In genomic region chr22:39994046-39994565, GRCh38 we compare ENCODE assay signal across 11 cellular contexts. TPM values are rescaled to one million over a fixed set of nuclear protein-coding genes. Genes with fewer than 3 reads are reported as not detected.
DNase-seq lines count a peak whose midpoint lies in the region; ATAC-seq and TF ChIP-seq lines count a peak whose summit lies in the region.
"Had no signal": no experiment of that assay in that cellular context is flagged by ENCODE, and none has a peak within 500 bp of the region (broad histone marks: within the 10 kb centered on the region; RNA-seq: fewer than 3 reads in every experiment).

No MANE protein-coding gene starts in this region.

- peaks cover 9% of the 10 kb centered on the region for H3F3A ChIP-seq in smooth muscle cell (ENCODE audit: low read depth)

- TF ChIP-seq CTCF in coronary artery (IDR thresholded peaks at IDR 0.05) (no peak), smooth muscle cell (IDR thresholded peaks at IDR 0.05; ENCODE audit: borderline replicate concordance, insufficient read depth, poor library complexity, severe bottlenecking) (no peak)

- H3K27ac ChIP-seq in coronary artery (peak overlapping the region in 1 of 2 donors; percentile 22), smooth muscle cell (ENCODE audit: low read depth) (no peak overlapping the region)

- no peak overlapping the region for H2AFZ ChIP-seq in smooth muscle cell (ENCODE audit: low read depth)

- H3K4me2 ChIP-seq in smooth muscle cell, result peak overlapping the region; percentile 63

- H3K9ac ChIP-seq in smooth muscle cell (ENCODE audit: low read depth), result no peak overlapping the region

- DNase-seq in CMK (ENCODE audit: low read depth) (peak; percentile 39), coronary artery (ENCODE audit: low spot score) (no peak), smooth muscle cell (lab: John Stamatoyannopoulos, UW; ENCODE audit: unreplicated experiment) (no peak), NCI-H446 (lab: John Stamatoyannopoulos, UW) (no peak), ecto neural progenitor cell (ENCODE audit: low spot score) (no peak), LoVo (ENCODE audit: low spot score) (no peak)
- peak; percentile 31 for DNase-seq in activated CD4-positive, alpha-beta T cell treated with anti-CD3 and anti-CD28 coated beads for 1 hour
- DNase-seq: NCI-H446 treated with DMSO at 0.1 percent for 48 hours had no signal

- H3K36me3 ChIP-seq in smooth muscle cell (ENCODE audit: low read depth), result no peaks in the 10 kb centered on the region

- H4K20me1 ChIP-seq in smooth muscle cell (ENCODE audit: low read depth), result no peaks in the 10 kb centered on the region

- peak overlapping the region; percentile 38 for H3K4me3 ChIP-seq in coronary artery
- H3K4me3 ChIP-seq in smooth muscle cell, result peak overlapping the region; percentile 10

- peaks cover 43% of the 10 kb centered on the region for H3K27me3 ChIP-seq in smooth muscle cell (ENCODE audit: low read depth)

- no peaks in the 10 kb centered on the region for H3K9me3 ChIP-seq in smooth muscle cell (replicated peaks; ENCODE audit: low read depth)

- WGBS in smooth muscle cell (ENCODE audit: low lambda C conversion rate), result 53% methylated on average over 20 of the region's 20 CpGs

- no peaks in the 10 kb centered on the region for H3K79me2 ChIP-seq in smooth muscle cell (ENCODE audit: low read depth)

- ATAC-seq in GM21423 (IDR thresholded peaks at IDR 0.05; ENCODE audit: unreplicated experiment), result no peak

- H3K4me1 ChIP-seq in smooth muscle cell (ENCODE audit: low read depth), result peaks cover 28% of the 10 kb centered on the region

RNA-seq across cellular contexts. Expression of gene FAM83F, which starts 0.6 kb away (rescaled TPM):
- 1.4 and 2.2 TPM in 2 replicates for total RNA-seq in smooth muscle cell
- 1.6 and 4.6 TPM in 2 replicates for polyA plus RNA-seq in smooth muscle cell

RNA-seq across cellular contexts. Expression of gene TMA7B, which starts 33.9 kb away (rescaled TPM):
- not detected in 2 replicates for total RNA-seq in smooth muscle cell
- not detected in 2 replicates for polyA plus RNA-seq in smooth muscle cell
- total RNA-seq: left colon had no signal
- polyA plus RNA-seq: aorta had no signal

Comparison
In these comparisons a context has a peak if more than half of its experiments do, and no peak if none do; other contexts are left out.
1. DNase-seq: peak in CMK (single experiment) and activated CD4-positive, alpha-beta T cell treated with anti-CD3 and anti-CD28 coated beads for 1 hour (single experiment); none in coronary artery (single experiment), smooth muscle cell (single experiment), NCI-H446 (0 of 2), ecto neural progenitor cell (single experiment) and LoVo (single experiment).